ENCODE assay signal across 8 cellular contexts in the genomic region with DNA sequence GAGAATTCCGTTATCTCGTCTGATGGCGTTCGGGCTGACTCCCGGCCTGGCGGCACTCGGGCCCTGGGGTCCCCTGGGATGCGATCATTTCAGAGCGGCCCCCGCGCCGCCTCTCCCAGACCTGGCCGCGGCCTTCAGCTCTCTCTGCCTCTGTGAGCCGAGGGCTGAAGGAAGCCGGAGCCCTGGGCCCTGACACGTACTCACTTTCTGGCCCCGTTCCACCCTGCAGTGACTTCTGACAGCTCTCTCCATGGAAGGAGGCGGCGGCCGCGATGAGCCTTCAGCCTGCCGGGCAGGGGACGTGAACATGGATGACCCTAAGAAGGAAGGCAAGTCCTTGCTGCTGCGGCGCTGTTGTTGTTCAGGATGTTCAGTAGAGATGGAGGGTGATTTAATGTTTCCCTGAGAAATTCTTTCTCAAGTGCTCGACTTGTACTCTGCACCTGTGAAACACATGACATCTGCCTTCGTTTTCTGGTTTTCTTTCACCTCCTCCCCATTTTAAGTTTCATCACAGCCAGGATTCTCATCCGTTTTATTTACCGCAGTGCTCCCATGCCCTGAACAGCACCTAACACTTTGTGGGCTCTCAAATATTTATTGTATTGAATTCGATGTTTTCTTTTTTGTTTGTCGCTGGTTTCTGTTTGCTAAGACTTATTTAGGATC. TPM values are rescaled to one million over a fixed set of nuclear protein-coding genes. Genes with fewer than 3 reads are reported as not detected.
DNase-seq lines count a peak whose midpoint lies in the region; ATAC-seq, FAIRE-seq and TF ChIP-seq lines count a peak whose summit lies in the region.

No MANE protein-coding gene starts in this region.

- TF ChIP-seq POLR2A in body of pancreas (IDR thresholded peaks at IDR 0.05) (no peak), HepG2 (IDR thresholded peaks at IDR 0.05; ENCODE audit: insufficient read depth in 1 of 2, low read depth in 2 of 2, low read length in 2 of 2) (no peak; a peak in 1 of 4 replicates)

- no peak overlapping the region for H3K18ac ChIP-seq in H9 (ENCODE audit: insufficient read length, low read depth, low read length)

- H3K79me2 ChIP-seq in H9 (ENCODE audit: insufficient read depth, low read length) = no peaks in the 10 kb centered on the region; the same call in 1 of the 2 replicates
- peaks cover 25% of the 10 kb centered on the region for H3K79me2 ChIP-seq in HepG2 (ENCODE audit: insufficient read depth, low read length)

- H2BK12ac ChIP-seq in H9 (ENCODE audit: insufficient read length, low read depth, low read length) = no peak overlapping the region

- H3K4me1 Mint-ChIP-seq in H9 = peaks cover 23% of the 10 kb centered on the region in 2 experiments

- H3K9ac ChIP-seq in H9 (ENCODE audit: extremely low read depth, insufficient read length, low read length) (peak overlapping the region; percentile 60), HepG2 (ENCODE audit: insufficient read depth, low read depth, low read length) (peak overlapping the region; percentile 77)

- H3K27ac ChIP-seq in H9 (ENCODE audit: insufficient read length, low read depth, low read length) (no peak overlapping the region), body of pancreas (no peak overlapping the region), HepG2 (ENCODE audit: extremely low read length, insufficient read depth, low read length) (peak overlapping the region; percentile 62), tibial artery (peak overlapping the region in 1 of 2 donors; percentile 88)

- CTCF ChIA-PET in HepG2 (lab: Yijun Ruan, JAX; ENCODE audit: low intra/inter-chr PET ratio, low total read pairs) = no interaction called here

- no CpG with 5 or more reads among the region's 32 CpGs for WGBS in H9 (ENCODE audit: extremely low coverage, insufficient read length, low lambda C conversion rate)
- 4 to 6% methylated on average over 20 to 32 of the region's 32 CpGs for WGBS in body of pancreas, 2 donors
- under 1% methylated on average over 12 of the region's 32 CpGs for WGBS in HepG2 (ENCODE audit: low lambda C conversion rate)

- H2AFZ ChIP-seq in H9 (ENCODE audit: low read length) (no peak overlapping the region), HepG2 (ENCODE audit: low read length) (no peak overlapping the region)

- no peak overlapping the region for H3K4ac ChIP-seq in H9 (ENCODE audit: low read depth, low read length)

- FAIRE-seq in HepG2 (lab: Jason Lieb, UNC) = no peak

- ATAC-seq in body of pancreas = no peak
- ATAC-seq in HepG2 = peak; percentile 28

- peaks cover 9% of the 10 kb centered on the region for H3K23me2 ChIP-seq in H9 (ENCODE audit: insufficient read length, low read depth, low read length, poor library complexity, severe bottlenecking)

- no peak overlapping the region for H4K5ac ChIP-seq in H9 (ENCODE audit: insufficient read length, low read depth, low read length)

- no peak overlapping the region for H4K91ac ChIP-seq in H9 (ENCODE audit: insufficient read length, low read depth, low read length)

- no peak overlapping the region for H2BK15ac ChIP-seq in H9 (ENCODE audit: low read depth, low read length)

- H3K56ac ChIP-seq in H9 (ENCODE audit: insufficient read length, low read depth, low read length) = no peak overlapping the region

- no peak for TF ChIP-seq RAD21 in HepG2 (CRISPR knock-in tag; IDR thresholded peaks at IDR 0.05)

- in situ Hi-C loops in HepG2 (cut with HindIII; ENCODE audit: extremely low pct_ligation_motif_present, low pct_unique_long_range_greater_than_20kb) = no loop called here

- H3K9me3 ChIP-seq in H9 (ENCODE audit: control insufficient read depth, low read depth, low read length) = no peaks in the 10 kb centered on the region
- no peaks in the 10 kb centered on the region for H3K9me3 ChIP-seq in body of pancreas
- no peaks in the 10 kb centered on the region for H3K9me3 ChIP-seq in HepG2 (ENCODE audit: low read length)
- H3K9me3 ChIP-seq in tibial artery = no peaks in the 10 kb centered on the region

- no peaks in the 10 kb centered on the region for H3K4me1 ChIP-seq in H9 (ENCODE audit: insufficient read depth, low read length)
- peaks cover 18% of the 10 kb centered on the region for H3K4me1 ChIP-seq in body of pancreas
- peaks cover 34% of the 10 kb centered on the region for H3K4me1 ChIP-seq in HepG2 (ENCODE audit: insufficient read depth, low read length)
- H3K4me1 ChIP-seq in tibial artery = peaks cover 0 to 18% (median 14%) of the 10 kb centered on the region in 4 donors

- no peaks in the 10 kb centered on the region for H4K20me1 ChIP-seq in H9 (ENCODE audit: control insufficient read depth, insufficient read depth, insufficient read length)
- H4K20me1 ChIP-seq in HepG2 (ENCODE audit: insufficient read depth, low read length) = no peaks in the 10 kb centered on the region

- H4K8ac ChIP-seq in H9 (replicated peaks; ENCODE audit: insufficient read length, low read depth, low read length) = no peak overlapping the region

- no peak overlapping the region for H2BK20ac ChIP-seq in H9 (ENCODE audit: low read depth, low read length, poor library complexity, severe bottlenecking)

- peak; percentile 46 for DNase-seq in DMS53 (lab: John Stamatoyannopoulos, UW)
- DNase-seq in DMS53 treated with DMSO at 0.1 percent for 48 hours (lab: John Stamatoyannopoulos, UW; ENCODE audit: unreplicated experiment) = no peak
- DNase-seq in H9 = no peak
- peak; percentile 38 for DNase-seq in NCI-H2171 treated with DMSO at 0.1 percent for 48 hours (lab: John Stamatoyannopoulos, UW)
- peak in 3 of 4 donors; percentile 14 to 35 (median 27) for DNase-seq in body of pancreas
- DNase-seq in HepG2 (ENCODE audit: low spot score) = peak; percentile 11
- no peak for DNase-seq in tibial artery
- no peak for DNase-seq in Ammon's horn (ENCODE audit: low spot score)

- peaks cover 17 to 38% (median 37%) of the 10 kb centered on the region in 3 experiments; a peak in 6 of 7 replicates for H3K36me3 Mint-ChIP-seq in H9 (ENCODE audit: insufficient read depth in 1 of 3, low read depth in 3 of 3)

- no peak overlapping the region; the same call in 1 of the 2 replicates for H3K14ac ChIP-seq in H9 (ENCODE audit: insufficient read depth, low read length)

- peak overlapping the region; percentile 91 for H3K4me2 ChIP-seq in H9 (ENCODE audit: insufficient read depth, insufficient read length, low read length)
- peak overlapping the region; percentile 96 for H3K4me2 ChIP-seq in HepG2 (ENCODE audit: low read depth, low read length)

- POLR2A ChIA-PET in HepG2 (lab: Yijun Ruan, JAX) = no interaction called here

- TF ChIP-seq EP300 in HepG2 (IDR thresholded peaks at IDR 0.05; ENCODE audit: low read depth in 2 of 2, low read length in 2 of 2) (no peak), HepG2 (CRISPR knock-in tag; IDR thresholded peaks at IDR 0.05; ENCODE audit: borderline replicate concordance) (no peak)

- H3K27me3 Mint-ChIP-seq in H9 (ENCODE audit: low read depth) = no peaks in the 10 kb centered on the region

- peak overlapping the region in 2 of 3 experiments; percentile 35 to 65; a peak in 2 of 7 replicates for H3K27ac Mint-ChIP-seq in H9

- no peak overlapping the region for H3T11ph ChIP-seq in H9 (ENCODE audit: low read length)

- no peak overlapping the region for H2AK5ac ChIP-seq in H9 (ENCODE audit: insufficient read length, low read length)

- peak overlapping the region in 1 of 2 donors; percentile 9 for H3K4me3 ChIP-seq in body of pancreas
- peak overlapping the region; percentile 82 to 91 (median 84) for H3K4me3 ChIP-seq in HepG2 (replicated peaks in 1 of 3; ENCODE audit: insufficient read depth in 1 of 3, low read depth in 2 of 3, low read length in 3 of 3)
- peak overlapping the region; percentile 51 to 61 for H3K4me3 ChIP-seq in tibial artery

- no peak overlapping the region for H3K23ac ChIP-seq in H9 (ENCODE audit: insufficient read length, low read depth, low read length)

- intact Hi-C loops in body of pancreas (cut with DNase I) (no loop called here), HepG2 (cut with micrococcal nuclease; ENCODE audit: unreplicated experiment) (no loop called here), tibial artery (cut with DNase I; ENCODE audit: low total_unique reads) (no loop called here)

- no peak for TF ChIP-seq CTCF in H9 (conservative IDR thresholded peaks at IDR 0.05)
- TF ChIP-seq CTCF in body of pancreas (IDR thresholded peaks at IDR 0.05) = no peak
- TF ChIP-seq CTCF in HepG2 (CRISPR knock-in tag; IDR thresholded peaks at IDR 0.05) = no peak
- TF ChIP-seq CTCF in tibial artery (IDR thresholded peaks at IDR 0.05) = no peak

- H3K4me3 Mint-ChIP-seq in H9 = peak overlapping the region; percentile 84 to 87

- H2BK5ac ChIP-seq in H9 (ENCODE audit: insufficient read length, low read length) = no peak overlapping the region

- no peaks in the 10 kb centered on the region for H3K36me3 ChIP-seq in body of pancreas (replicated peaks in 1 of 2; ENCODE audit: insufficient read depth in 1 of 2, low read depth in 2 of 2)
- peaks cover 6 to 33% of the 10 kb centered on the region in 2 experiments for H3K36me3 ChIP-seq in HepG2 (replicated peaks in 1 of 2; ENCODE audit: control insufficient read depth in 1 of 2, insufficient read depth in 2 of 2, low read length in 2 of 2)
- H3K36me3 ChIP-seq in tibial artery = peaks cover 9 to 20% (median 14%) of the 10 kb centered on the region in 3 donors

- H3K27me3 ChIP-seq in H9 (ENCODE audit: insufficient read depth, low read length) (no peaks in the 10 kb centered on the region), body of pancreas (no peaks in the 10 kb centered on the region), HepG2 (ENCODE audit: control insufficient read depth in 1 of 2, insufficient read depth in 2 of 2, low read length in 2 of 2) (no peaks in the 10 kb centered on the region; a peak in 1 of 5 replicates), tibial artery (no peaks in the 10 kb centered on the region)

- no peak overlapping the region for H2BK120ac ChIP-seq in H9 (ENCODE audit: low read depth, low read length, poor library complexity, severe bottlenecking)

- no peaks in the 10 kb centered on the region for H3K79me1 ChIP-seq in H9 (ENCODE audit: insufficient read depth, low read depth, low read length, poor library complexity, severe bottlenecking)

- no peaks in the 10 kb centered on the region for H3K9me3 Mint-ChIP-seq in H9

- BruUV-seq in HepG2 (replicated peaks; lab: Mats Ljungman, UMichigan) = TSS peak; percentile 58

RNA-seq across cellular contexts. Expression of a gene that starts 0.6 kb away (rescaled TPM):
- total RNA-seq in H9 (2021) (40.6 and 42.6 TPM in 2 replicates), body of pancreas (under 1 TPM in 1 of 2 donors, not detected in 1; 0.26 TPM), HepG2 (2016; rRNA removed; fragmentation: Illumina TruSeq; extraction: Trizol) (13.5 and 15.3 TPM in 2 replicates)
- total RNA-seq in HepG2 (2016; cell fraction: cytosol; rRNA removed; fragmentation: Illumina TruSeq; extraction: Trizol; ENCODE audit: low read depth) = 9.5 and 10.9 TPM in 2 replicates
- total RNA-seq in HepG2 (2016; cell fraction: insoluble cytoplasmic fraction; rRNA removed; fragmentation: Illumina TruSeq; extraction: Trizol) = 12.5 and 14.4 TPM in 2 replicates
- 16.2 and 16.3 TPM in 2 replicates for total RNA-seq in HepG2 (2016; cell fraction: membrane; rRNA removed; fragmentation: Illumina TruSeq; extraction: Trizol)
- 13.0 and 13.4 TPM in 2 replicates for total RNA-seq in HepG2 (2016; cell fraction: nucleus; rRNA removed; fragmentation: Illumina TruSeq; extraction: Trizol)
- 7.0 and 10.7 TPM in 2 replicates for polyA plus RNA-seq in HepG2 (2011; rRNA removed)
- polyA plus RNA-seq in HepG2 (2011; cell fraction: cytosol; rRNA removed) = 4.1 and 6.8 TPM in 2 replicates
- polyA plus RNA-seq in HepG2 (2011; cell fraction: nucleus; rRNA removed) = 14.2 and 21.4 TPM in 2 replicates
- polyA plus RNA-seq in HepG2 (2012) = 4.6 and 8.5 TPM in 2 replicates
- polyA plus RNA-seq in HepG2 (2016; cell fraction: cytosol; fragmentation: Illumina TruSeq; extraction: Trizol; ENCODE audit: low read depth) = 6.3 and 6.9 TPM in 2 replicates
- 17.8 and 23.8 TPM in 2 replicates for polyA plus RNA-seq in HepG2 (2016; cell fraction: insoluble cytoplasmic fraction; fragmentation: Illumina TruSeq; extraction: Trizol; ENCODE audit: low read depth)
- polyA plus RNA-seq in HepG2 (2016; cell fraction: membrane; fragmentation: Illumina TruSeq; extraction: Trizol; ENCODE audit: low read depth) = 16.6 and 17.2 TPM in 2 replicates
- 56.0 and 61.7 TPM in 2 replicates for polyA plus RNA-seq in HepG2 (2016; cell fraction: nucleus; fragmentation: Illumina TruSeq; extraction: Trizol; ENCODE audit: insufficient read depth, low read depth)
- 12.6 and 23.6 TPM in 2 replicates for polyA minus RNA-seq in HepG2 (2011; rRNA and poly(A)+ RNA removed; ENCODE audit: low replicate concordance)
- 6.7 and 8.3 TPM in 2 replicates for polyA minus RNA-seq in HepG2 (2011; cell fraction: cytosol; rRNA and poly(A)+ RNA removed)
- 9.7 and 11.5 TPM in 2 replicates for polyA minus RNA-seq in HepG2 (2011; cell fraction: nucleus; rRNA and poly(A)+ RNA removed)

RNA-seq across cellular contexts. Expression of a gene that starts 29.5 kb away (rescaled TPM):
- 30.2 and 31.5 TPM in 2 replicates for total RNA-seq in H9 (2021)
- 100 to 1,000 TPM in 1 of 2 donors, 10 to 100 TPM in 1; 38.4 to 113 TPM for total RNA-seq in body of pancreas
- total RNA-seq in HepG2 (2016; rRNA removed; fragmentation: Illumina TruSeq; extraction: Trizol) = 105 and 106 TPM in 2 replicates
- total RNA-seq in HepG2 (2016; cell fraction: cytosol; rRNA removed; fragmentation: Illumina TruSeq; extraction: Trizol; ENCODE audit: low read depth) = 14.0 and 16.3 TPM in 2 replicates
- 103 and 105 TPM in 2 replicates for total RNA-seq in HepG2 (2016; cell fraction: insoluble cytoplasmic fraction; rRNA removed; fragmentation: Illumina TruSeq; extraction: Trizol)
- 37.6 and 39.1 TPM in 2 replicates for total RNA-seq in HepG2 (2016; cell fraction: membrane; rRNA removed; fragmentation: Illumina TruSeq; extraction: Trizol)
- 81.8 and 89.6 TPM in 2 replicates for total RNA-seq in HepG2 (2016; cell fraction: nucleus; rRNA removed; fragmentation: Illumina TruSeq; extraction: Trizol)
- 101 and 112 TPM in 2 replicates for polyA plus RNA-seq in HepG2 (2011; rRNA removed)
- 120 and 124 TPM in 2 replicates for polyA plus RNA-seq in HepG2 (2011; cell fraction: cytosol; rRNA removed)
- polyA plus RNA-seq in HepG2 (2011; cell fraction: nucleus; rRNA removed) = 228 and 272 TPM in 2 replicates
- polyA plus RNA-seq in HepG2 (2012) = 67.9 and 76.1 TPM in 2 replicates
- polyA plus RNA-seq in HepG2 (2016; cell fraction: cytosol; fragmentation: Illumina TruSeq; extraction: Trizol; ENCODE audit: low read depth) = 14.5 and 15.5 TPM in 2 replicates
- 88.5 and 106 TPM in 2 replicates for polyA plus RNA-seq in HepG2 (2016; cell fraction: insoluble cytoplasmic fraction; fragmentation: Illumina TruSeq; extraction: Trizol; ENCODE audit: low read depth)
- polyA plus RNA-seq in HepG2 (2016; cell fraction: membrane; fragmentation: Illumina TruSeq; extraction: Trizol; ENCODE audit: low read depth) = 24.0 and 28.8 TPM in 2 replicates
- 141 and 185 TPM in 2 replicates for polyA plus RNA-seq in HepG2 (2016; cell fraction: nucleus; fragmentation: Illumina TruSeq; extraction: Trizol; ENCODE audit: insufficient read depth, low read depth)
- 60.8 and 197 TPM in 2 replicates for polyA minus RNA-seq in HepG2 (2011; rRNA and poly(A)+ RNA removed; ENCODE audit: low replicate concordance)
- 88.7 and 103 TPM in 2 replicates for polyA minus RNA-seq in HepG2 (2011; cell fraction: cytosol; rRNA and poly(A)+ RNA removed)
- 101 and 103 TPM in 2 replicates for polyA minus RNA-seq in HepG2 (2011; cell fraction: nucleus; rRNA and poly(A)+ RNA removed)

RNA-seq across cellular contexts. Expression of a gene that starts 34.1 kb away (rescaled TPM):
- 0.04 and 0.09 TPM in 2 replicates for total RNA-seq in H9 (2021)
- under 1 TPM; under 0.01 to 0.33 TPM for total RNA-seq in body of pancreas
- total RNA-seq in HepG2 (2016; rRNA removed; fragmentation: Illumina TruSeq; extraction: Trizol) = not detected in 2 replicates
- not detected in 2 replicates for total RNA-seq in HepG2 (2016; cell fraction: cytosol; rRNA removed; fragmentation: Illumina TruSeq; extraction: Trizol; ENCODE audit: low read depth)
- total RNA-seq in HepG2 (2016; cell fraction: insoluble cytoplasmic fraction; rRNA removed; fragmentation: Illumina TruSeq; extraction: Trizol) = not detected in 2 replicates
- total RNA-seq in HepG2 (2016; cell fraction: membrane; rRNA removed; fragmentation: Illumina TruSeq; extraction: Trizol) = not detected in 2 replicates
- total RNA-seq in HepG2 (2016; cell fraction: nucleus; rRNA removed; fragmentation: Illumina TruSeq; extraction: Trizol) = not detected in 2 replicates
- 0.01 TPM in 1 of 2 replicates, not detected in the other for polyA plus RNA-seq in HepG2 (2011; rRNA removed)
- 0.01 TPM in 1 of 2 replicates, not detected in the other for polyA plus RNA-seq in HepG2 (2011; cell fraction: cytosol; rRNA removed)
- polyA plus RNA-seq in HepG2 (2011; cell fraction: nucleus; rRNA removed) = 0.02 TPM in 1 of 2 replicates, not detected in the other
- 0.27 and 0.29 TPM in 2 replicates for polyA plus RNA-seq in HepG2 (2012)
- not detected in 2 replicates for polyA plus RNA-seq in HepG2 (2016; cell fraction: cytosol; fragmentation: Illumina TruSeq; extraction: Trizol; ENCODE audit: low read depth)
- polyA plus RNA-seq in HepG2 (2016; cell fraction: insoluble cytoplasmic fraction; fragmentation: Illumina TruSeq; extraction: Trizol; ENCODE audit: low read depth) = not detected in 2 replicates
- not detected in 2 replicates for polyA plus RNA-seq in HepG2 (2016; cell fraction: membrane; fragmentation: Illumina TruSeq; extraction: Trizol; ENCODE audit: low read depth)
- not detected in 2 replicates for polyA plus RNA-seq in HepG2 (2016; cell fraction: nucleus; fragmentation: Illumina TruSeq; extraction: Trizol; ENCODE audit: insufficient read depth, low read depth)
- polyA minus RNA-seq in HepG2 (2011; rRNA and poly(A)+ RNA removed; ENCODE audit: low replicate concordance) = not detected in 2 replicates
- not detected in 2 replicates for polyA minus RNA-seq in HepG2 (2011; cell fraction: cytosol; rRNA and poly(A)+ RNA removed)
- not detected in 2 replicates for polyA minus RNA-seq in HepG2 (2011; cell fraction: nucleus; rRNA and poly(A)+ RNA removed)

RNA-seq across cellular contexts. Expression of a gene that starts 38.2 kb away (rescaled TPM):
- total RNA-seq in H9 (2021) (82.5 and 86.3 TPM in 2 replicates), body of pancreas (10 to 100 TPM; 34.2 to 43.5 TPM), HepG2 (2016; rRNA removed; fragmentation: Illumina TruSeq; extraction: Trizol) (47.7 and 50.2 TPM in 2 replicates)
- 18.2 and 23.3 TPM in 2 replicates for total RNA-seq in HepG2 (2016; cell fraction: cytosol; rRNA removed; fragmentation: Illumina TruSeq; extraction: Trizol; ENCODE audit: low read depth)
- 47.8 and 51.9 TPM in 2 replicates for total RNA-seq in HepG2 (2016; cell fraction: insoluble cytoplasmic fraction; rRNA removed; fragmentation: Illumina TruSeq; extraction: Trizol)
- total RNA-seq in HepG2 (2016; cell fraction: membrane; rRNA removed; fragmentation: Illumina TruSeq; extraction: Trizol) = 29.1 and 30.8 TPM in 2 replicates
- 60.2 and 64.2 TPM in 2 replicates for total RNA-seq in HepG2 (2016; cell fraction: nucleus; rRNA removed; fragmentation: Illumina TruSeq; extraction: Trizol)
- polyA plus RNA-seq in HepG2 (2011; rRNA removed) = 31.0 and 32.1 TPM in 2 replicates
- polyA plus RNA-seq in HepG2 (2011; cell fraction: cytosol; rRNA removed) = 19.1 and 26.5 TPM in 2 replicates
- 132 and 159 TPM in 2 replicates for polyA plus RNA-seq in HepG2 (2011; cell fraction: nucleus; rRNA removed)
- polyA plus RNA-seq in HepG2 (2012) = 26.7 and 28.6 TPM in 2 replicates
- 8.9 and 10.9 TPM in 2 replicates for polyA plus RNA-seq in HepG2 (2016; cell fraction: cytosol; fragmentation: Illumina TruSeq; extraction: Trizol; ENCODE audit: low read depth)
- 51.8 and 58.5 TPM in 2 replicates for polyA plus RNA-seq in HepG2 (2016; cell fraction: insoluble cytoplasmic fraction; fragmentation: Illumina TruSeq; extraction: Trizol; ENCODE audit: low read depth)
- polyA plus RNA-seq in HepG2 (2016; cell fraction: membrane; fragmentation: Illumina TruSeq; extraction: Trizol; ENCODE audit: low read depth) = 20.5 and 21.0 TPM in 2 replicates
- 126 and 127 TPM in 2 replicates for polyA plus RNA-seq in HepG2 (2016; cell fraction: nucleus; fragmentation: Illumina TruSeq; extraction: Trizol; ENCODE audit: insufficient read depth, low read depth)
- 36.9 and 68.5 TPM in 2 replicates for polyA minus RNA-seq in HepG2 (2011; rRNA and poly(A)+ RNA removed; ENCODE audit: low replicate concordance)
- polyA minus RNA-seq in HepG2 (2011; cell fraction: cytosol; rRNA and poly(A)+ RNA removed) = 9.8 and 12.0 TPM in 2 replicates
- polyA minus RNA-seq in HepG2 (2011; cell fraction: nucleus; rRNA and poly(A)+ RNA removed) = 105 and 171 TPM in 2 replicates

RNA-seq across cellular contexts. Expression of a gene that starts 47.2 kb away (rescaled TPM):
- total RNA-seq in H9 (2021) = 8.1 and 8.5 TPM in 2 replicates
- total RNA-seq in body of pancreas = 10 to 100 TPM in 1 of 2 donors, 1 to 10 TPM in 1; 5.9 to 12.5 TPM
- 5.2 and 6.0 TPM in 2 replicates for total RNA-seq in HepG2 (2016; rRNA removed; fragmentation: Illumina TruSeq; extraction: Trizol)
- 3.1 and 4.1 TPM in 2 replicates for total RNA-seq in HepG2 (2016; cell fraction: cytosol; rRNA removed; fragmentation: Illumina TruSeq; extraction: Trizol; ENCODE audit: low read depth)
- total RNA-seq in HepG2 (2016; cell fraction: insoluble cytoplasmic fraction; rRNA removed; fragmentation: Illumina TruSeq; extraction: Trizol) = 4.7 and 6.0 TPM in 2 replicates
- total RNA-seq in HepG2 (2016; cell fraction: membrane; rRNA removed; fragmentation: Illumina TruSeq; extraction: Trizol) = 5.4 and 6.4 TPM in 2 replicates
- total RNA-seq in HepG2 (2016; cell fraction: nucleus; rRNA removed; fragmentation: Illumina TruSeq; extraction: Trizol) = 2.8 and 3.8 TPM in 2 replicates
- 7.4 and 8.1 TPM in 2 replicates for polyA plus RNA-seq in HepG2 (2011; rRNA removed)
- polyA plus RNA-seq in HepG2 (2011; cell fraction: cytosol; rRNA removed) = 7.0 and 8.0 TPM in 2 replicates
- 15.6 and 19.1 TPM in 2 replicates for polyA plus RNA-seq in HepG2 (2011; cell fraction: nucleus; rRNA removed)
- polyA plus RNA-seq in HepG2 (2012) = 3.3 and 4.7 TPM in 2 replicates
- polyA plus RNA-seq in HepG2 (2016; cell fraction: cytosol; fragmentation: Illumina TruSeq; extraction: Trizol; ENCODE audit: low read depth) = 2.9 and 3.7 TPM in 2 replicates
- polyA plus RNA-seq in HepG2 (2016; cell fraction: insoluble cytoplasmic fraction; fragmentation: Illumina TruSeq; extraction: Trizol; ENCODE audit: low read depth) = 4.6 and 5.8 TPM in 2 replicates
- polyA plus RNA-seq in HepG2 (2016; cell fraction: membrane; fragmentation: Illumina TruSeq; extraction: Trizol; ENCODE audit: low read depth) = 5.2 and 5.7 TPM in 2 replicates
- polyA plus RNA-seq in HepG2 (2016; cell fraction: nucleus; fragmentation: Illumina TruSeq; extraction: Trizol; ENCODE audit: insufficient read depth, low read depth) = 4.2 and 5.9 TPM in 2 replicates
- 3.5 and 3.6 TPM in 2 replicates for polyA minus RNA-seq in HepG2 (2011; rRNA and poly(A)+ RNA removed; ENCODE audit: low replicate concordance)
- 1.3 and 2.3 TPM in 2 replicates for polyA minus RNA-seq in HepG2 (2011; cell fraction: cytosol; rRNA and poly(A)+ RNA removed)
- 1.9 and 2.2 TPM in 2 replicates for polyA minus RNA-seq in HepG2 (2011; cell fraction: nucleus; rRNA and poly(A)+ RNA removed)

Comparison
In these comparisons a context has a peak if more than half of its experiments do, and no peak if none do; other contexts are left out.
1. DNase-seq: peak in DMS53 (single experiment), NCI-H2171 treated with DMSO at 0.1 percent for 48 hours (single experiment), body of pancreas (3 of 4) and HepG2 (single experiment); none in DMS53 treated with DMSO at 0.1 percent for 48 hours (single experiment), H9 (single experiment), tibial artery (0 of 2) and Ammon's horn (single experiment).
2. RNA of a gene that starts 0.6 kb away (total RNA-seq): 40.6 to 42.6 TPM in H9 and 9.5 to 16.3 TPM in HepG2; 0.26 TPM in body of pancreas; every median in the first group is over 4 times any median in the second.